Comparison of ENCODE assay signal across 1 cellular context in genomic region chr1:228505944-228506343, GRCh38.
TF ChIP-seq lines count a peak whose summit lies in the region.

No MANE protein-coding gene starts in this region.

TF ChIP-seq in K562, 482 proteins besides CTCF, POLR2A, EP300 and RAD21 (continued from another document):
- TF ChIP-seq MGA (IDR thresholded peaks at IDR 0.05) (peak; percentile 19; the same call in 1 of the 2 replicates), FOXA3 (CRISPR knock-in tag; conservative IDR thresholded peaks at IDR 0.05 in 1 of 2, IDR thresholded peaks at IDR 0.05 in 1 of 2) (peak in 1 of 2 experiments; percentile 68; a peak in 2 of 4 replicates), HDAC2 (IDR thresholded peaks at IDR 0.05) (0 out of 2 replicates have a peak, but pooled peaks have one; percentile 22), MEIS2 (IDR thresholded peaks at IDR 0.05; ENCODE audit: partially characterized antibody) (peak; percentile 28), CBFA2T2 (conservative IDR thresholded peaks at IDR 0.05) (0 out of 2 replicates have a peak, but pooled peaks have one; percentile 8), FOXK2 (conservative IDR thresholded peaks at IDR 0.05 in 1 of 2, IDR thresholded peaks at IDR 0.05 in 1 of 2; ENCODE audit: low read depth in 2 of 2) (peak; percentile 91 to 93), ARID1B (IDR thresholded peaks at IDR 0.05) (peak; percentile 41; the same call in 1 of the 2 replicates), SMAD4 (CRISPR knock-in tag; conservative IDR thresholded peaks at IDR 0.05) (0 out of 2 replicates have a peak, but pooled peaks have one; percentile 41), L3MBTL2 (IDR thresholded peaks at IDR 0.05) (peak; percentile 18; the same call in 1 of the 2 replicates), CTBP1 (IDR thresholded peaks at IDR 0.05; ENCODE audit: borderline replicate concordance) (peak; percentile 45; the same call in 1 of the 2 replicates), GATAD2A (IDR thresholded peaks at IDR 0.05) (peak; percentile 60; the same call in 1 of the 2 replicates), NRF1 (conservative IDR thresholded peaks at IDR 0.05 in 1 of 2, IDR thresholded peaks at IDR 0.05 in 1 of 2) (peak; percentile 15 to 24; a peak in 2 of 4 replicates), ZNF592 (IDR thresholded peaks at IDR 0.05) (0 out of 2 replicates have a peak, but pooled peaks have one; percentile 35), NCOR1 (IDR thresholded peaks at IDR 0.05) (peak; percentile 6; the same call in 1 of the 2 replicates), MNT (conservative IDR thresholded peaks at IDR 0.05) (peak; percentile 39 to 48; a peak in 1 of 4 replicates), LEF1 (IDR thresholded peaks at IDR 0.05) (peak; percentile 35; the same call in 1 of the 2 replicates), PKNOX1 (IDR thresholded peaks at IDR 0.05) (peak; percentile 53; the same call in 1 of the 2 replicates)
